Comparison of ENCODE assay signal across 3 cellular contexts in genomic region chr11:120096756-120097191, GRCh38.
A peak's percentile ranks its signal among the peaks of the same experiment; 100 is the strongest.
TF ChIP-seq lines count a peak whose summit lies in the region.

No MANE protein-coding gene starts in this region.

TF ChIP-seq in SK-N-SH, 30 proteins besides CTCF, POLR2A, EP300 and RAD21:
- TF ChIP-seq RCOR1 (IDR thresholded peaks at IDR 0.05; ENCODE audit: low read length) (no peak), MXI1 (IDR thresholded peaks at IDR 0.05; ENCODE audit: low read depth, low read length) (no peak), GATA2 (CRISPR knock-in tag; IDR thresholded peaks at IDR 0.05) (peak; percentile 4; the same call in 1 of the 2 replicates)

TF ChIP-seq in SK-N-SH treated with all-trans-retinoic acid at 6 μM for 48 hours, 23 proteins besides CTCF, POLR2A, EP300 and RAD21:
- TF ChIP-seq TCF4 (CRISPR knock-in tag; IDR thresholded peaks at IDR 0.05; ENCODE audit: borderline replicate concordance), result no peak
- TF ChIP-seq ISL1 (CRISPR knock-in tag; IDR thresholded peaks at IDR 0.05), result no peak
- no peak for TF ChIP-seq OSR1 (CRISPR knock-in tag; IDR thresholded peaks at IDR 0.05)
- TF ChIP-seq ZFP30 (CRISPR knock-in tag; IDR thresholded peaks at IDR 0.05), result no peak
- TF ChIP-seq CSDC2 (CRISPR knock-in tag; IDR thresholded peaks at IDR 0.05), result no peak
- no peak for TF ChIP-seq ZNF8 (CRISPR knock-in tag; IDR thresholded peaks at IDR 0.05)
- TF ChIP-seq PATZ1 (CRISPR knock-in tag; IDR thresholded peaks at IDR 0.05; ENCODE audit: borderline replicate concordance), result no peak
- no peak for TF ChIP-seq GLIS3 (CRISPR knock-in tag; IDR thresholded peaks at IDR 0.05)
- no peak for TF ChIP-seq ZNF70 (CRISPR knock-in tag; IDR thresholded peaks at IDR 0.05)
- no peak for TF ChIP-seq SNAI2 (CRISPR knock-in tag; IDR thresholded peaks at IDR 0.05)
- no peak for TF ChIP-seq CREB5 (CRISPR knock-in tag; IDR thresholded peaks at IDR 0.05; ENCODE audit: low read depth)
- TF ChIP-seq ZNF565 (CRISPR knock-in tag; conservative IDR thresholded peaks at IDR 0.05; ENCODE audit: low read depth), result no peak
- TF ChIP-seq ZC3H10 (CRISPR knock-in tag; IDR thresholded peaks at IDR 0.05), result no peak
- no peak for TF ChIP-seq ARNTL (CRISPR knock-in tag; IDR thresholded peaks at IDR 0.05; ENCODE audit: borderline replicate concordance, low read depth)
- no peak for TF ChIP-seq TSHZ2 (CRISPR knock-in tag; IDR thresholded peaks at IDR 0.05)

TF ChIP-seq in H1, 55 proteins besides CTCF, POLR2A, EP300 and RAD21:
- no peak for TF ChIP-seq NANOG (IDR thresholded peaks at IDR 0.05; ENCODE audit: insufficient read depth, low read depth, low read length, poor library complexity, severe bottlenecking)
- no peak for TF ChIP-seq BRCA1 (IDR thresholded peaks at IDR 0.05; ENCODE audit: low read depth, low read length)
- TF ChIP-seq KDM4A (IDR thresholded peaks at IDR 0.05; ENCODE audit: low read depth, low read length, severe bottlenecking), result peak; percentile 24
- TF ChIP-seq CBX8 (IDR thresholded peaks at IDR 0.05; ENCODE audit: borderline replicate concordance, low read depth, low read length), result no peak
- TF ChIP-seq PHF8 (conservative IDR thresholded peaks at IDR 0.05; ENCODE audit: low read depth, low read length), result no peak
- TF ChIP-seq NRF1 (IDR thresholded peaks at IDR 0.05; ENCODE audit: low read depth, low read length), result no peak
- no peak for TF ChIP-seq CHD7 (IDR thresholded peaks at IDR 0.05; ENCODE audit: insufficient replicate concordance, low read length)
- no peak for TF ChIP-seq CHD1 (IDR thresholded peaks at IDR 0.05; ENCODE audit: low read depth, low read length)
TF ChIP-seq in H1: peak in this region for 1.
